ENCODE assay signal across 8 cellular contexts in the genomic region with DNA sequence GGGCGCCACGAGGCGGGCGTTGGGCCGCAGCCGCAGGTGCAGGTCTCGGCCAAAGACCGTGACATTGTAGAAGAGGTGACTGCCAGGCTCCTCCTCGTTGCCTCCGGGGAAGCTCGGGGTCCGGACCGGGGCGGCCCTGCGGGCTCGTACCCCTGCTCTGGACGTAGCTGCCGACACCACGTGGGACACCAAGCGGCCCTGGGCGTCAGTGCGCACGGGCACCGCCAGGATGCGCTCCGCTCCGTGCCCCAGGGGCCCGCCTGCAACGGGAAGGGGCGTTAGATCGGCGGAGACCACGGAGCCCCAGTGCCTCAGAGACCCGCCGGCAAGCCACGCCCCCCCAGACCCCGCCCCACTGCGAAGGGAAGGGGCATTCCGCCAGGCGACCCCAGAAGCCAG. TPM values are rescaled to one million over a fixed set of nuclear protein-coding genes. Genes with fewer than 3 reads are reported as not detected.
A peak's percentile ranks its signal among the peaks of the same experiment; 100 is the strongest.
DNase-seq lines count a peak whose midpoint lies in the region; ATAC-seq, FAIRE-seq and TF ChIP-seq lines count a peak whose summit lies in the region.

No MANE protein-coding gene starts in this region.

- H3K27ac Mint-ChIP-seq in stimulated activated effector memory CD8-positive, alpha-beta T cell treated with anti-CD3 and anti-CD28 coated beads, Interleukin-12 subunit alpha, Interleukin-12 subunit beta, amount 100 ng/mL, for 72 hours = no peak overlapping the region

- TF ChIP-seq EP300 in GM12878 (IDR thresholded peaks at IDR 0.05; ENCODE audit: borderline replicate concordance in 1 of 2, control insufficient read depth in 1 of 2, low read depth in 2 of 2, low read length in 2 of 2) = no peak

- no peaks in the 10 kb centered on the region for H3K79me2 ChIP-seq in GM12878 (ENCODE audit: control insufficient read depth, insufficient read depth, low read length)

- no peaks in the 10 kb centered on the region for H4K20me1 ChIP-seq in GM12878 (ENCODE audit: control insufficient read depth, insufficient read depth)

- no peaks in the 10 kb centered on the region for H3K36me3 ChIP-seq in GM12878 (ENCODE audit: control insufficient read depth in 2 of 2, insufficient read depth in 2 of 2, low read length in 1 of 2)
- H3K36me3 ChIP-seq in upper lobe of right lung = no peaks in the 10 kb centered on the region

- H3K27ac ChIP-seq in GM12878 (ENCODE audit: control insufficient read depth, insufficient read depth) (no peak overlapping the region), upper lobe of right lung (no peak overlapping the region)

- H3K4me3 ChIP-seq in GM12878 (no peak overlapping the region), upper lobe of right lung (peak overlapping the region; percentile 57)

- in situ Hi-C loops in GM12878 (cut with MboI) = no loop called here

- H3K27me3 ChIP-seq in GM12878 (replicated peaks in 1 of 2; ENCODE audit: control insufficient read depth in 2 of 2, insufficient read depth in 2 of 2, low read length in 1 of 2) (no peaks in the 10 kb centered on the region; a peak in 3 of 4 replicates), upper lobe of right lung (peaks cover 49% of the 10 kb centered on the region)

- DNase-seq in activated T-cell treated with anti-CD3 and anti-CD28 coated beads for 48 hours (ENCODE audit: low read depth) (peak; percentile 24), activated T-cell treated with anti-CD3 and anti-CD28 coated beads for 4 hours (no peak), GM12878 (ENCODE audit: low read depth, low spot score) (no peak), left kidney (ENCODE audit: low read depth, low spot score) (peak; percentile 83), upper lobe of right lung (no peak)
- DNase-seq in stimulated activated effector memory CD8-positive, alpha-beta T cell treated with anti-CD3 and anti-CD28 coated beads, Interleukin-12 subunit alpha, Interleukin-12 subunit beta, amount 100 ng/mL, for 72 hours (ENCODE audit: low spot score in 2 of 2) = no peak
- no peak for DNase-seq in activated CD4-positive, alpha-beta T cell treated with anti-CD3 and anti-CD28 coated beads for 1 hour

- intact Hi-C loops in GM12878 (cut with micrococcal nuclease; ENCODE audit: unreplicated experiment) (no loop called here), upper lobe of right lung (cut with DNase I) (no loop called here)

- H2AFZ ChIP-seq in GM12878 (ENCODE audit: control insufficient read depth, low read depth, low read length) = no peak overlapping the region

- FAIRE-seq in GM12878 (lab: Jason Lieb, UNC) = no peak

- no peaks in the 10 kb centered on the region for H3K9me3 Mint-ChIP-seq in stimulated activated effector memory CD8-positive, alpha-beta T cell treated with anti-CD3 and anti-CD28 coated beads, Interleukin-12 subunit alpha, Interleukin-12 subunit beta, amount 100 ng/mL, for 72 hours

- H3K36me3 Mint-ChIP-seq in stimulated activated effector memory CD8-positive, alpha-beta T cell treated with anti-CD3 and anti-CD28 coated beads, Interleukin-12 subunit alpha, Interleukin-12 subunit beta, amount 100 ng/mL, for 72 hours = no peaks in the 10 kb centered on the region

- BruUV-seq in GM12878 (replicated peaks; lab: Mats Ljungman, UMichigan) = no TSS peak

- no peak overlapping the region for H3K4me2 ChIP-seq in GM12878 (ENCODE audit: control insufficient read depth, insufficient read depth)

- ATAC-seq in GM12878 = no peak
- ATAC-seq in upper lobe of right lung = peak; percentile 36
- ATAC-seq in GM19328 (IDR thresholded peaks at IDR 0.05; ENCODE audit: unreplicated experiment) = no peak
- no peak for ATAC-seq in stimulated activated effector memory CD8-positive, alpha-beta T cell treated with anti-CD3 and anti-CD28 coated beads, Interleukin-12 subunit alpha, Interleukin-12 subunit beta, amount 100 ng/mL, for 72 hours

- SMC1A ChIA-PET in GM12878 (lab: Charles Lee; ENCODE audit: uncharacterized antibody, unreplicated experiment) = no interaction called here

- TF ChIP-seq RAD21 in GM12878 (IDR thresholded peaks at IDR 0.05; ENCODE audit: insufficient read depth, low read depth, low read length) = no peak

- WGBS in GM12878 (ENCODE audit: insufficient coverage, insufficient replicate concordance, low lambda C conversion rate, missing lambda C conversion rate) = 6% methylated on average over 34 of the region's 40 CpGs

- H3K9me3 ChIP-seq in GM12878 (replicated peaks; ENCODE audit: control insufficient read depth, insufficient read depth, low read length) = no peaks in the 10 kb centered on the region; the same call in 2 of the 3 replicates
- no peaks in the 10 kb centered on the region for H3K9me3 ChIP-seq in upper lobe of right lung

- CTCF ChIA-PET in GM12878 (lab: Yijun Ruan, JAX) = no interaction called here

- H3K4me1 ChIP-seq in GM12878 (ENCODE audit: control insufficient read depth, insufficient read depth, low read length) = no peaks in the 10 kb centered on the region
- peaks cover 11% of the 10 kb centered on the region for H3K4me1 ChIP-seq in upper lobe of right lung

- H3K4me1 Mint-ChIP-seq in stimulated activated effector memory CD8-positive, alpha-beta T cell treated with anti-CD3 and anti-CD28 coated beads, Interleukin-12 subunit alpha, Interleukin-12 subunit beta, amount 100 ng/mL, for 72 hours = peaks cover 17% of the 10 kb centered on the region

- RAD21 ChIA-PET in GM12878 (lab: Charles Lee; ENCODE audit: unreplicated experiment) = no interaction called here

- H3K9ac ChIP-seq in GM12878 (ENCODE audit: control insufficient read depth, insufficient read depth, low read length) = no peak overlapping the region

- no peak overlapping the region for H3K4me3 Mint-ChIP-seq in stimulated activated effector memory CD8-positive, alpha-beta T cell treated with anti-CD3 and anti-CD28 coated beads, Interleukin-12 subunit alpha, Interleukin-12 subunit beta, amount 100 ng/mL, for 72 hours

- no peak for TF ChIP-seq CTCF in GM12878 (IDR thresholded peaks at IDR 0.05 in 2 of 3, conservative IDR thresholded peaks at IDR 0.05 in 1 of 3; ENCODE audit: control insufficient read depth in 2 of 3, extremely low read depth in 1 of 3, insufficient read depth in 1 of 3, low read depth in 3 of 3, low read length in 3 of 3)
- TF ChIP-seq CTCF in upper lobe of right lung (IDR thresholded peaks at IDR 0.05) = peak; percentile 43

- POLR2A ChIA-PET in GM12878 (lab: Charles Lee) = no interaction called here

- no peak for TF ChIP-seq POLR2A in GM12878 (IDR thresholded peaks at IDR 0.05; ENCODE audit: low read depth, low read length)

TF ChIP-seq in GM12878, 131 proteins besides CTCF, POLR2A, EP300 and RAD21:
- TF ChIP-seq LARP7 (IDR thresholded peaks at IDR 0.05) (no peak), HDAC6 (IDR thresholded peaks at IDR 0.05; ENCODE audit: unreplicated experiment) (peak; percentile 61)

RNA-seq across cellular contexts. Expression of a gene that starts 1.4 kb away (rescaled TPM):
- total RNA-seq in GM12878 (2013; cell fraction: nucleolus; rRNA removed) = not detected in 2 replicates
- total RNA-seq in GM12878 (2014; rRNA removed) (not detected in 2 replicates), GM12878 (2014; rRNA removed; fragmentation: Illumina TruSeq; extraction: Trizol) (not detected in 2 replicates), GM12878 (2021) (0.05 TPM in 2 replicates), upper lobe of right lung (16.4 TPM)
- not detected for polyA plus RNA-seq in GM12878 (2011; ENCODE audit: low read depth)
- polyA plus RNA-seq in GM12878 (2011; rRNA removed) (not detected in 2 replicates), GM12878 (2014; fragmentation: Illumina TruSeq; extraction: Trizol) (not detected in 2 replicates), GM12878 (2014; fragmentation: Nextera tagmentation; extraction: Ambion mirVana) (not detected), GM12878 (2014; rRNA removed) (not detected in 2 replicates), GM12878 (2016; fragmentation: Nextera tagmentation; extraction: Ambion mirVana) (under 1 TPM in 1 of 2 experiments, not detected in 1; 0.03 TPM)
- not detected in 2 replicates for polyA plus RNA-seq in GM12878 (2011; cell fraction: cytosol; rRNA removed)
- polyA plus RNA-seq in GM12878 (2011; cell fraction: nucleus; rRNA removed) = not detected in 2 replicates
- polyA plus RNA-seq in GM12878 (2012) = not detected in 2 replicates
- not detected in 2 replicates for polyA minus RNA-seq in GM12878 (2011; rRNA and poly(A)+ RNA removed)
- polyA minus RNA-seq in GM12878 (2011; cell fraction: cytosol; rRNA and poly(A)+ RNA removed) = not detected in 2 replicates
- not detected in 2 replicates for polyA minus RNA-seq in GM12878 (2011; cell fraction: nucleus; rRNA and poly(A)+ RNA removed)

Comparison
In these comparisons a context has a peak if more than half of its experiments do, and no peak if none do; other contexts are left out.
1. DNase-seq: peak in activated T-cell treated with anti-CD3 and anti-CD28 coated beads for 48 hours (single experiment) and left kidney (single experiment); none in activated T-cell treated with anti-CD3 and anti-CD28 coated beads for 4 hours (single experiment), GM12878 (single experiment), upper lobe of right lung (single experiment), stimulated activated effector memory CD8-positive, alpha-beta T cell treated with anti-CD3 and anti-CD28 coated beads, Interleukin-12 subunit alpha, Interleukin-12 subunit beta, amount 100 ng/mL, for 72 hours (0 of 2) and activated CD4-positive, alpha-beta T cell treated with anti-CD3 and anti-CD28 coated beads for 1 hour (single experiment).
2. RNA of a gene that starts 1.4 kb away (total RNA-seq): 16.4 TPM in upper lobe of right lung (single experiment); 0.05 TPM in GM12878; every median in the first group is over 10 times any median in the second.